9 cellular contexts compared by ENCODE assay signal in genomic region chr9:35908484-35909125, GRCh38. TPM values are rescaled to one million over a fixed set of nuclear protein-coding genes. Genes with fewer than 3 reads are reported as not detected.
DNase-seq lines count a peak whose midpoint lies in the region; ATAC-seq and TF ChIP-seq lines count a peak whose summit lies in the region.
"Had no signal": no experiment of that assay in that cellular context is flagged by ENCODE, and none has a peak within 500 bp of the region (broad histone marks: within the 10 kb centered on the region; RNA-seq: fewer than 3 reads in every experiment).

No MANE protein-coding gene starts in this region.

- H3K9me3 Mint-ChIP-seq in glutamatergic neuron (ENCODE audit: unreplicated experiment) (peaks cover 5% of the 10 kb centered on the region), natural killer cell (no peaks in the 10 kb centered on the region)
- no peaks in the 10 kb centered on the region for H3K9me3 Mint-ChIP-seq in stimulated activated naive B cell treated with anti-CD40 and anti-IgM and Interleukin-4, amounts not matched to agents 10 μg/mL and 1 μg/mL and 100 μg/mL, for 72 hours

- in situ Hi-C loops in G401 (cut with HindIII; ENCODE audit: low sequenced_read_pairs) (no loop called here), gastrocnemius medialis (cut with MboI; ENCODE audit: low sequenced_read_pairs in 4 of 4) (loop anchor here in 1 of 4 donors (10.0 kb wide), 1 partner anchor 116 kb away; no protein-coding TSS in a partner anchor)

- H3K4me3 Mint-ChIP-seq in glutamatergic neuron (ENCODE audit: unreplicated experiment) (peak overlapping the region; percentile 42), natural killer cell (no peak overlapping the region)
- no peak overlapping the region for H3K4me3 Mint-ChIP-seq in stimulated activated naive B cell treated with anti-CD40 and anti-IgM and Interleukin-4, amounts not matched to agents 10 μg/mL and 1 μg/mL and 100 μg/mL, for 72 hours

- peaks cover 36% of the 10 kb centered on the region for H3K4me1 Mint-ChIP-seq in glutamatergic neuron (ENCODE audit: low read depth, unreplicated experiment)
- peaks cover 10 to 20% of the 10 kb centered on the region in 2 donors for H3K4me1 Mint-ChIP-seq in stimulated activated naive B cell treated with anti-CD40 and anti-IgM and Interleukin-4, amounts not matched to agents 10 μg/mL and 1 μg/mL and 100 μg/mL, for 72 hours
- H3K4me1 Mint-ChIP-seq in natural killer cell: peaks cover 0 to 12% of the 10 kb centered on the region in 2 donors

- intact Hi-C loops in gastrocnemius medialis (cut with DNase I; ENCODE audit: low total_unique reads) (no loop called here), natural killer cell (cut with micrococcal nuclease) (no loop called here)

- H3K27me3 Mint-ChIP-seq in glutamatergic neuron (ENCODE audit: unreplicated experiment) (peaks cover 8% of the 10 kb centered on the region), natural killer cell (ENCODE audit: low read depth in 2 of 2) (peaks cover 0 to 6% of the 10 kb centered on the region in 2 donors)
- H3K27me3 Mint-ChIP-seq in stimulated activated naive B cell treated with anti-CD40 and anti-IgM and Interleukin-4, amounts not matched to agents 10 μg/mL and 1 μg/mL and 100 μg/mL, for 72 hours: peaks cover 27 to 41% of the 10 kb centered on the region in 2 donors

- ATAC-seq in RWPE2 (ENCODE audit: low read depth) (no peak; the same call in 1 of the 3 replicates), gastrocnemius medialis (no peak), HG02970 (IDR thresholded peaks at IDR 0.05; ENCODE audit: low FRiP score, unreplicated experiment) (no peak), natural killer cell (no peak)
- no peak for ATAC-seq in stimulated activated naive B cell treated with anti-CD40 and anti-IgM and Interleukin-4, amounts not matched to agents 10 μg/mL and 1 μg/mL and 100 μg/mL, for 72 hours (replicated peaks)

- H3K27ac ChIP-seq in RWPE2 (ENCODE audit: poor library complexity, severe bottlenecking) (peak overlapping the region; percentile 99), gastrocnemius medialis (peak overlapping the region; percentile 80 to 87 (median 84))

- TF ChIP-seq CTCF in RWPE2 (IDR thresholded peaks at IDR 0.05; ENCODE audit: poor library complexity, severe bottlenecking): no peak
- TF ChIP-seq CTCF in glutamatergic neuron (IDR thresholded peaks at IDR 0.05; ENCODE audit: partially characterized antibody, unreplicated experiment): no peak
- TF ChIP-seq CTCF in gastrocnemius medialis (IDR thresholded peaks at IDR 0.05 in 4 of 5, conservative IDR thresholded peaks at IDR 0.05 in 1 of 5): no peak
- no peak for TF ChIP-seq CTCF in natural killer cell (IDR thresholded peaks at IDR 0.05)

- H3K27me3 ChIP-seq in RWPE2 (ENCODE audit: insufficient read depth, poor library complexity, severe bottlenecking): no peaks in the 10 kb centered on the region
- no peaks in the 10 kb centered on the region for H3K27me3 ChIP-seq in gastrocnemius medialis

- TF ChIP-seq POLR2A in gastrocnemius medialis (IDR thresholded peaks at IDR 0.05): no peak

- H3K36me3 Mint-ChIP-seq in glutamatergic neuron (ENCODE audit: unreplicated experiment) (no peaks in the 10 kb centered on the region), natural killer cell (no peaks in the 10 kb centered on the region)
- H3K36me3 Mint-ChIP-seq in stimulated activated naive B cell treated with anti-CD40 and anti-IgM and Interleukin-4, amounts not matched to agents 10 μg/mL and 1 μg/mL and 100 μg/mL, for 72 hours: no peaks in the 10 kb centered on the region

- H3K9me3 ChIP-seq in RWPE2 (ENCODE audit: severe bottlenecking) (no peaks in the 10 kb centered on the region), gastrocnemius medialis (no peaks in the 10 kb centered on the region)

- H3K36me3 ChIP-seq in RWPE2 (ENCODE audit: low read depth): no peaks in the 10 kb centered on the region
- no peaks in the 10 kb centered on the region for H3K36me3 ChIP-seq in gastrocnemius medialis

- H3K4me3 ChIP-seq in RWPE2 (ENCODE audit: severe bottlenecking): no peak overlapping the region
- peak overlapping the region; percentile 24 to 46 (median 38) for H3K4me3 ChIP-seq in gastrocnemius medialis

- DNase-seq in G401 (ENCODE audit: low spot score) (peak; percentile 95), RWPE2 (ENCODE audit: low spot score) (no peak), glutamatergic neuron (no peak), gastrocnemius medialis (peak in 1 of 2 donors; percentile 37), natural killer cell (no peak), iPS-NIHi11 (ENCODE audit: low spot score) (no peak)
- DNase-seq in stimulated activated naive B cell treated with anti-CD40 and anti-IgM and Interleukin-4, amounts not matched to agents 10 μg/mL and 1 μg/mL and 100 μg/mL, for 72 hours: no peak
- DNase-seq: T-helper 9 cell had no signal

- peak overlapping the region; percentile 59 for H3K27ac Mint-ChIP-seq in glutamatergic neuron (ENCODE audit: unreplicated experiment)
- no peak overlapping the region for H3K27ac Mint-ChIP-seq in stimulated activated naive B cell treated with anti-CD40 and anti-IgM and Interleukin-4, amounts not matched to agents 10 μg/mL and 1 μg/mL and 100 μg/mL, for 72 hours
- no peak overlapping the region for H3K27ac Mint-ChIP-seq in natural killer cell

- H3K4me1 ChIP-seq in RWPE2 (ENCODE audit: insufficient read depth, poor library complexity, severe bottlenecking) (peaks cover 44% of the 10 kb centered on the region), gastrocnemius medialis (peaks cover 44 to 49% of the 10 kb centered on the region in 2 donors)

RNA-seq across cellular contexts. Expression of gene SPAAR, which starts 0.7 kb away (rescaled TPM):
- 2.6 and 3.5 TPM in 2 replicates for total RNA-seq in G401 (2014; rRNA removed; shearing (Covaris generic))
- total RNA-seq in glutamatergic neuron (ENCODE audit: unreplicated experiment) (not detected), gastrocnemius medialis (1 to 10 TPM; 1.3 to 4.4 (median 2.5) TPM), natural killer cell (not detected)

RNA-seq across cellular contexts. Expression of gene HRCT1, which starts 2.6 kb away (rescaled TPM):
- not detected in 2 replicates for total RNA-seq in G401 (2014; rRNA removed; shearing (Covaris generic))
- not detected for total RNA-seq in glutamatergic neuron (ENCODE audit: unreplicated experiment)
- total RNA-seq in gastrocnemius medialis: 1 to 10 TPM in 3 of 4 donors, not detected in 1; 3.2 to 5.1 (median 3.3) TPM
- total RNA-seq in natural killer cell: not detected

RNA-seq across cellular contexts. Expression of gene OR13J1, which starts 38.4 kb away (rescaled TPM):
- not detected in 2 replicates for total RNA-seq in G401 (2014; rRNA removed; shearing (Covaris generic))
- total RNA-seq in glutamatergic neuron (ENCODE audit: unreplicated experiment) (not detected), gastrocnemius medialis (not detected), natural killer cell (not detected)

RNA-seq across cellular contexts. Expression of gene OR2S2, which starts 49.3 kb away (rescaled TPM):
- not detected in 2 replicates for total RNA-seq in G401 (2014; rRNA removed; shearing (Covaris generic))
- total RNA-seq in glutamatergic neuron (ENCODE audit: unreplicated experiment): not detected
- total RNA-seq in gastrocnemius medialis: not detected
- total RNA-seq in natural killer cell: not detected
